Comparison of ENCODE assay signal across 7 cellular contexts in genomic region chr15:22160283-22160682, GRCh38.
DNase-seq lines count a peak whose midpoint lies in the region; ATAC-seq lines count a peak whose summit lies in the region.
"Not testable (repeated sequence)": the region's sequence is repeated elsewhere in the genome, so short reads cannot be mapped to it uniquely, and the experiment has no call there.

No MANE protein-coding gene starts in this region.

- H3K27ac Mint-ChIP-seq in T-helper 17 cell; effector memory CD8-positive, alpha-beta T cell: not testable (repeated sequence)

- not testable (repeated sequence) for DNase-seq in T-helper 17 cell; effector memory CD8-positive, alpha-beta T cell

- H3K36me3 Mint-ChIP-seq in T-helper 17 cell (ENCODE audit: low read depth); effector memory CD8-positive, alpha-beta T cell (ENCODE audit: insufficient read depth): not testable (repeated sequence)

- H3K4me1 Mint-ChIP-seq in T-helper 17 cell; effector memory CD8-positive, alpha-beta T cell (ENCODE audit: low read depth in 2 of 2): not testable (repeated sequence)

- not testable (repeated sequence) for H3K9me3 Mint-ChIP-seq in effector memory CD8-positive, alpha-beta T cell

- peak; percentile 24 for ATAC-seq in GM18861 (IDR thresholded peaks at IDR 0.05; ENCODE audit: unreplicated experiment)
- ATAC-seq in GM19397 (IDR thresholded peaks at IDR 0.05; ENCODE audit: unreplicated experiment), result peak; percentile 24
- ATAC-seq in GM21576 (IDR thresholded peaks at IDR 0.05; ENCODE audit: unreplicated experiment), result peak; percentile 33
- ATAC-seq in HG02852 (IDR thresholded peaks at IDR 0.05; ENCODE audit: unreplicated experiment), result peak; percentile 25
- ATAC-seq in HG03175 (IDR thresholded peaks at IDR 0.05; ENCODE audit: unreplicated experiment), result peak; percentile 43
- peak; percentile 69 for ATAC-seq in T-helper 17 cell
- peak; percentile 66 for ATAC-seq in effector memory CD8-positive, alpha-beta T cell (replicated peaks)

- not testable (repeated sequence) for H3K27me3 Mint-ChIP-seq in T-helper 17 cell; effector memory CD8-positive, alpha-beta T cell

- H3K9me3 ChIP-seq in T-helper 17 cell (ENCODE audit: control insufficient read depth, low read length, poor library complexity, severe bottlenecking), result not testable (repeated sequence)

- H3K4me3 Mint-ChIP-seq in T-helper 17 cell; effector memory CD8-positive, alpha-beta T cell: not testable (repeated sequence)
